10 cellular contexts compared by ENCODE assay signal in the genomic region with DNA sequence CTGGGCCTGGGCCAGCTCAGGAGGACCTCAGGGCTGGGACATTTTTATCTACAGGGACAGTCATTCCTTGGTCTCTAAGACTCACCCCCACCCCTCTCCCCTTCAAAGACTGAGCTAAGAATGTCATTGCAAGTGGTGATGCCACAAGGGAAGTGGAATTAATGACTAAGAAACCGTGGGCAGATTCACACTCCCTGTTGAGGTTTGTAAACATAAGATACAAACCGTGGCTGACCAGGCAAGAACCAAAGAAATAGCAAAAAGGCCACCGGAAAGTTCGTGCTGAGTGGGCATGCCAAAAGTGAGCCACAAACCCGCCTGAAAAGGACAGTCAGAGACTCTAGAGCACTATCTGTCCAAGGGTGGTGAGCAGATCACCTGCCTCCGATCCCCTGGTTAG. TPM values are rescaled to one million over a fixed set of nuclear protein-coding genes. Genes with fewer than 3 reads are reported as not detected.
A peak's percentile ranks its signal among the peaks of the same experiment; 100 is the strongest.
DNase-seq lines count a peak whose midpoint lies in the region; ATAC-seq, FAIRE-seq and TF ChIP-seq lines count a peak whose summit lies in the region.
"Had no signal": no experiment of that assay in that cellular context is flagged by ENCODE, and none has a peak within 500 bp of the region (broad histone marks: within the 10 kb centered on the region; RNA-seq: fewer than 3 reads in every experiment).

No MANE protein-coding gene starts in this region.

- no peaks in the 10 kb centered on the region for H3K79me2 ChIP-seq in Loucy (ENCODE audit: insufficient read depth, low read length)

- H3K9me2 ChIP-seq in Loucy (replicated peaks; ENCODE audit: low read depth, low read length), result no peaks in the 10 kb centered on the region

- POLR2A ChIA-PET in MCF 10A (lab: Yijun Ruan, JAX), result interaction anchor here (0.5 to 5.3 kb wide), 18 partner anchors 14 to 828 kb away, joined by 3 to 59 read pairs (median 4); a partner anchor contains a TSS

- peaks cover 14% of the 10 kb centered on the region for H3K4me1 ChIP-seq in BLaER1
- H3K4me1 ChIP-seq in Loucy (ENCODE audit: insufficient read depth, low read length, poor library complexity, severe bottlenecking), result peaks cover 11% of the 10 kb centered on the region

- no peak for FAIRE-seq in D721Med (lab: Jason Lieb, UNC)

- H3K27me3 ChIP-seq in BLaER1 (no peaks in the 10 kb centered on the region), Loucy (ENCODE audit: insufficient read depth, low read length, poor library complexity, severe bottlenecking) (no peaks in the 10 kb centered on the region)

- no TSS peak for BruUV-seq in MCF 10A (replicated peaks; lab: Mats Ljungman, UMichigan)

- H3K9me3 ChIP-seq in BLaER1 (no peaks in the 10 kb centered on the region), Loucy (ENCODE audit: insufficient read depth, low read depth, low read length) (no peaks in the 10 kb centered on the region)

- intact Hi-C loops in MCF 10A (cut with micrococcal nuclease), result loop anchor here (2.0 kb wide), 1 partner anchor 22 kb away; no protein-coding TSS in a partner anchor

- TF ChIP-seq CTCF in Loucy (conservative IDR thresholded peaks at IDR 0.05; ENCODE audit: low read length) (no peak), MCF 10A (IDR thresholded peaks at IDR 0.05; ENCODE audit: unreplicated experiment) (no peak), omental fat pad (IDR thresholded peaks at IDR 0.05) (no peak), D721Med (IDR thresholded peaks at IDR 0.05; ENCODE audit: insufficient read depth, missing control alignments) (no peak)

- H3K36me3 ChIP-seq in BLaER1 (no peaks in the 10 kb centered on the region), Loucy (ENCODE audit: insufficient read depth, low read length) (no peaks in the 10 kb centered on the region)

- peak overlapping the region; percentile 48 for H3K4me2 ChIP-seq in BLaER1
- peak overlapping the region; percentile 4 for H3K4me2 ChIP-seq in Loucy (ENCODE audit: low read depth, low read length, poor library complexity, severe bottlenecking)

- CTCF ChIA-PET in MCF 10A (lab: Yijun Ruan, JAX), result interaction anchor here (0.5 to 14.0 kb wide), 12 partner anchors 8 to 692 kb away, joined by 3 to 115 read pairs (median 4); a partner anchor contains a TSS

- H3K27ac Mint-ChIP-seq in MCF 10A (ENCODE audit: low read depth, unreplicated experiment), result peak overlapping the region; percentile 88

- no peak overlapping the region for H3K27ac ChIP-seq in BLaER1

- H3K36me3 Mint-ChIP-seq in MCF 10A (ENCODE audit: insufficient read depth, unreplicated experiment), result no peaks in the 10 kb centered on the region

- H2AFZ ChIP-seq in Loucy (ENCODE audit: low read length), result no peak overlapping the region; the same call in 1 of the 2 replicates

- DNase-seq in MCF 10A (ENCODE audit: unreplicated experiment), result peak; percentile 49
- no peak for DNase-seq in omental fat pad (ENCODE audit: low spot score)
- DNase-seq in D721Med (ENCODE audit: insufficient read length, low spot score), result no peak
- no peak for DNase-seq in HuH-7 (ENCODE audit: low spot score)
- DNase-seq in DMS153 (lab: John Stamatoyannopoulos, UW), result no peak
- DNase-seq: SHP77 treated with DMSO at 0.1 percent for 48 hours had no signal

- H3K9ac ChIP-seq in BLaER1 (no peak overlapping the region), Loucy (ENCODE audit: low read depth, low read length, poor library complexity, severe bottlenecking) (no peak overlapping the region)

- H3K9me3 Mint-ChIP-seq in MCF 10A (ENCODE audit: unreplicated experiment), result no peaks in the 10 kb centered on the region
- H3K9me3 Mint-ChIP-seq: central memory CD8-positive, alpha-beta T cell had no signal

- no peaks in the 10 kb centered on the region for H4K20me1 ChIP-seq in BLaER1
- no peaks in the 10 kb centered on the region for H4K20me1 ChIP-seq in Loucy (ENCODE audit: insufficient read depth, low read length, poor library complexity, severe bottlenecking)

- no peaks in the 10 kb centered on the region for H3F3A ChIP-seq in Loucy (ENCODE audit: low read depth)

- no peaks in the 10 kb centered on the region for H3K27me3 Mint-ChIP-seq in MCF 10A (ENCODE audit: insufficient read depth, unreplicated experiment)

- ATAC-seq in omental fat pad (ENCODE audit: low FRiP score), result peak; percentile 44
- ATAC-seq in HG02678 (IDR thresholded peaks at IDR 0.05; ENCODE audit: unreplicated experiment), result no peak

- H3K4me1 Mint-ChIP-seq in MCF 10A (ENCODE audit: insufficient read depth, unreplicated experiment), result peaks cover 42% of the 10 kb centered on the region
- H3K4me1 Mint-ChIP-seq: central memory CD8-positive, alpha-beta T cell had no signal

- H3K4me3 Mint-ChIP-seq in MCF 10A (ENCODE audit: unreplicated experiment), result no peak overlapping the region
- H3K4me3 Mint-ChIP-seq: central memory CD8-positive, alpha-beta T cell had no signal

- H3K4me3 ChIP-seq in BLaER1 (no peak overlapping the region), Loucy (ENCODE audit: low read length, poor library complexity, severe bottlenecking) (no peak overlapping the region)

RNA-seq across cellular contexts. Expression of a gene that starts 25.7 kb away (rescaled TPM):
- total RNA-seq in MCF 10A (2022), result 2.6 and 3.4 TPM in 2 replicates
- 10 to 100 TPM in 3 of 4 donors, 1 to 10 TPM in 1; 6.8 to 47.3 (median 21.0) TPM for total RNA-seq in omental fat pad
